8 cellular contexts compared by ENCODE assay signal in genomic region chr11:9663699-9664275, GRCh38. TPM values are rescaled to one million over a fixed set of nuclear protein-coding genes. Genes with fewer than 3 reads are reported as not detected.
A peak's percentile ranks its signal among the peaks of the same experiment; 100 is the strongest.
DNase-seq lines count a peak whose midpoint lies in the region; ATAC-seq and TF ChIP-seq lines count a peak whose summit lies in the region.

Gene SWAP70, plus strand, starts transcription at chr11:9664077. Its CDS starts 103 bp downstream, at chr11:9664180.

- TF ChIP-seq CTCF in AG04450 (IDR thresholded peaks at IDR 0.05; ENCODE audit: low read depth, low read length) = peak; percentile 62

- H3K27me3 Mint-ChIP-seq in activated CD4-positive, alpha-beta memory T cell treated with anti-CD3 and anti-CD28 coated beads for 36 hours = peaks cover 26% of the 10 kb centered on the region

- peak within 1 kb of the TSS; percentile 77 for H3K27ac ChIP-seq in AG04450 (ENCODE audit: low read depth, low read length)

- DNase-seq in AG04450 (ENCODE audit: low read depth, low spot score) = peak; percentile 59
- DNase-seq in NCI-H460 (ENCODE audit: extremely low read depth, low read depth) = peak; percentile 64
- peak; percentile 81 for DNase-seq in activated CD4-positive, alpha-beta memory T cell treated with anti-CD3 and anti-CD28 coated beads for 36 hours
- peak; percentile 62 for DNase-seq in effector CD4-positive, alpha-beta T cell
- peak; percentile 87 to 90 for DNase-seq in lung microvascular endothelial cell (ENCODE audit: low read depth in 2 of 2)
- DNase-seq in stimulated activated CD4-positive, alpha-beta T cell treated with anti-CD3 and anti-CD28 coated beads, TNF-alpha, amount 100 ng/mL, for 4 hours (ENCODE audit: low read depth in 3 of 3) = peak; percentile 42 to 59 (median 58)

- H3K27me3 ChIP-seq in AG04450 (ENCODE audit: control insufficient read depth, insufficient read depth, low read length) = no peaks in the 10 kb centered on the region

- POLR2A ChIA-PET in AG04450 (lab: Yijun Ruan, JAX) = interaction anchor here (0.8 to 1.5 kb wide), 3 partner anchors 51 to 203 kb away, joined by 3 to 6 read pairs (median 3); partner anchors contain the start of gene ZNF143
- POLR2A ChIA-PET in activated CD4-positive, alpha-beta memory T cell treated with anti-CD3 and anti-CD28 coated beads for 36 hours (lab: Charles Lee) = no interaction called here

- H3K4me3 Mint-ChIP-seq in activated CD4-positive, alpha-beta memory T cell treated with anti-CD3 and anti-CD28 coated beads for 36 hours = peak within 1 kb of the TSS; percentile 84

- H3K9me3 ChIP-seq in AG04450 (ENCODE audit: control insufficient read depth, insufficient read depth, low read length) = peaks cover 3% of the 10 kb centered on the region

- H3K4me1 Mint-ChIP-seq in activated CD4-positive, alpha-beta memory T cell treated with anti-CD3 and anti-CD28 coated beads for 36 hours (ENCODE audit: low read depth) = peaks cover 14% of the 10 kb centered on the region

- CTCF ChIA-PET in AG04450 (lab: Charles Lee) = interaction anchor here (0.6 to 1.4 kb wide), 2 partner anchors 19 to 51 kb away, joined by 3 to 4 read pairs; no protein-coding TSS in a partner anchor
- CTCF ChIA-PET in activated CD4-positive, alpha-beta memory T cell treated with anti-CD3 and anti-CD28 coated beads for 36 hours (lab: Charles Lee) = interaction anchor here (1.0 to 1.5 kb wide), 3 partner anchors 94 to 644 kb away, joined by 3 to 7 read pairs (median 3); no protein-coding TSS in a partner anchor

- H3K9me3 Mint-ChIP-seq in activated CD4-positive, alpha-beta memory T cell treated with anti-CD3 and anti-CD28 coated beads for 36 hours = peaks cover 16% of the 10 kb centered on the region

- H3K36me3 Mint-ChIP-seq in activated CD4-positive, alpha-beta memory T cell treated with anti-CD3 and anti-CD28 coated beads for 36 hours = peaks cover 10% of the 10 kb centered on the region

- no peak within 1 kb of the TSS for H3K27ac Mint-ChIP-seq in activated CD4-positive, alpha-beta memory T cell treated with anti-CD3 and anti-CD28 coated beads for 36 hours

- peak within 1 kb of the TSS; percentile 91 for H3K4me3 ChIP-seq in AG04450 (ENCODE audit: low read depth, low read length)

- intact Hi-C loops in activated CD4-positive, alpha-beta memory T cell treated with anti-CD3 and anti-CD28 coated beads for 36 hours (cut with micrococcal nuclease) = loop anchor here (1.0 to 5.0 kb wide), 2 partner anchors 49 to 94 kb away; no protein-coding TSS in a partner anchor

- ATAC-seq in GM18867 (IDR thresholded peaks at IDR 0.05; ENCODE audit: unreplicated experiment) = peak; percentile 81
- ATAC-seq in HG03095 (IDR thresholded peaks at IDR 0.05; ENCODE audit: unreplicated experiment) = peak; percentile 83

RNA-seq across cellular contexts. Expression of gene SWAP70, which starts in this region (rescaled TPM):
- polyA plus RNA-seq in AG04450 (2011; rRNA removed) = 20.9 and 24.6 TPM in 2 replicates
- 15.4 and 20.1 TPM in 2 replicates for polyA minus RNA-seq in AG04450 (2011; rRNA and poly(A)+ RNA removed)
- 5.9 and 7.9 TPM in 2 replicates for total RNA-seq in NCI-H460 (2014; rRNA removed; shearing (Covaris generic))
- polyA plus RNA-seq in NCI-H460 (2014; cell fraction: nucleus; rRNA removed) = 3.7 and 4.6 TPM in 2 replicates
- 1 to 10 TPM; 7.7 to 8.6 TPM for total RNA-seq in activated CD4-positive, alpha-beta memory T cell treated with anti-CD3 and anti-CD28 coated beads for 36 hours
- total RNA-seq in lung microvascular endothelial cell = 47.7 and 59.5 TPM in 2 replicates

Comparison
In these comparisons a context has a peak if more than half of its experiments do, and no peak if none do; other contexts are left out.
1. Peak in every context shown above with its lines: DNase-seq, ATAC-seq, H3K4me3 ChIP-seq and H3K27ac ChIP-seq.